In genomic region chr20:46994341-46994740, GRCh38 we compare ENCODE assay signal across 8 cellular contexts.
DNase-seq lines count a peak whose midpoint lies in the region; ATAC-seq and TF ChIP-seq lines count a peak whose summit lies in the region.

No MANE protein-coding gene starts in this region.

- H3K4me1 ChIP-seq in OCI-LY3 (ENCODE audit: low read length) (peaks cover 54% of the 10 kb centered on the region), sigmoid colon (peaks cover 0 to 8% (median 0%) of the 10 kb centered on the region in 4 donors), PC-3 (ENCODE audit: insufficient read depth, low read length) (peaks cover 13% of the 10 kb centered on the region; the same call in 1 of the 2 replicates)

- no peaks in the 10 kb centered on the region for H3K36me3 ChIP-seq in OCI-LY3 (replicated peaks; ENCODE audit: low read depth, low read length)
- H3K36me3 ChIP-seq in sigmoid colon: no peaks in the 10 kb centered on the region
- H3K36me3 ChIP-seq in PC-3 (ENCODE audit: low read depth, low read length): no peaks in the 10 kb centered on the region

- H4K20me1 ChIP-seq in OCI-LY3 (ENCODE audit: insufficient read depth, low read length) (no peaks in the 10 kb centered on the region), PC-3 (ENCODE audit: low read length) (no peaks in the 10 kb centered on the region)

- TF ChIP-seq POLR2A in sigmoid colon (IDR thresholded peaks at IDR 0.05): no peak

- peak; percentile 63 for DNase-seq in GM10248 (ENCODE audit: extremely low spot score)
- DNase-seq in left colon: peak; percentile 32 to 36
- no peak for DNase-seq in sigmoid colon
- DNase-seq in anterior cingulate cortex (lab: John Stamatoyannopoulos, UW): no peak
- DNase-seq in PC-3: no peak
- DNase-seq in NCI-H446 treated with DMSO at 0.1 percent for 48 hours (lab: John Stamatoyannopoulos, UW): no peak

- peak overlapping the region; percentile 73 for H3K27ac ChIP-seq in OCI-LY3 (ENCODE audit: low read length)
- no peak overlapping the region for H3K27ac ChIP-seq in sigmoid colon
- no peak overlapping the region for H3K27ac ChIP-seq in PC-3 (ENCODE audit: low read length)

- no peak overlapping the region for H2AFZ ChIP-seq in OCI-LY3 (ENCODE audit: low read depth, low read length)
- H2AFZ ChIP-seq in PC-3 (ENCODE audit: low read length): no peak overlapping the region

- TF ChIP-seq EP300 in sigmoid colon (IDR thresholded peaks at IDR 0.05): no peak

- H3K4me2 ChIP-seq in OCI-LY3 (ENCODE audit: low read length) (peak overlapping the region; percentile 61), PC-3 (ENCODE audit: low read length) (no peak overlapping the region)

- H3K27me3 ChIP-seq in OCI-LY3 (ENCODE audit: low read depth, low read length) (no peaks in the 10 kb centered on the region), sigmoid colon (peaks cover 0 to 10% (median 0%) of the 10 kb centered on the region in 3 donors), PC-3 (ENCODE audit: low read length) (peaks cover 28% of the 10 kb centered on the region)

- CTCF ChIA-PET in GM10248 (lab: Yijun Ruan, JAX) (no interaction called here), PC-3 (lab: Charles Lee) (no interaction called here)

- peak overlapping the region; percentile 44 for H3K4me3 ChIP-seq in OCI-LY3 (ENCODE audit: low read length)
- no peak overlapping the region for H3K4me3 ChIP-seq in sigmoid colon
- no peak overlapping the region for H3K4me3 ChIP-seq in PC-3 (ENCODE audit: low read length)

- H3K9me3 ChIP-seq in OCI-LY3 (ENCODE audit: insufficient read depth, low read length) (no peaks in the 10 kb centered on the region), sigmoid colon (no peaks in the 10 kb centered on the region), PC-3 (ENCODE audit: low read length) (no peaks in the 10 kb centered on the region)

- H3K9me2 ChIP-seq in PC-3 (replicated peaks; ENCODE audit: low read length): no peaks in the 10 kb centered on the region

- H3K79me2 ChIP-seq in OCI-LY3 (ENCODE audit: low read length) (no peaks in the 10 kb centered on the region), PC-3 (ENCODE audit: low read length) (no peaks in the 10 kb centered on the region)

- intact Hi-C loops in left colon (cut with DNase I, micrococcal nuclease): no loop called here
- intact Hi-C loops in sigmoid colon (cut with DNase I): no loop called here
- intact Hi-C loops in PC-3 (cut with micrococcal nuclease): no loop called here

- peak overlapping the region; percentile 15; the same call in 1 of the 2 replicates for H3K9ac ChIP-seq in OCI-LY3 (ENCODE audit: low read length)
- H3K9ac ChIP-seq in PC-3 (ENCODE audit: low read length): no peak overlapping the region

- POLR2A ChIA-PET in GM10248 (lab: Yijun Ruan, JAX): no interaction called here
- POLR2A ChIA-PET in PC-3 (lab: Charles Lee; ENCODE audit: unreplicated experiment): no interaction called here

- no peaks in the 10 kb centered on the region for H3F3A ChIP-seq in PC-3 (ENCODE audit: low read length, unreplicated experiment)

- ATAC-seq in GM21515 (IDR thresholded peaks at IDR 0.05; ENCODE audit: unreplicated experiment) (peak; percentile 69), left colon (peak; percentile 30), PC-3 (no peak)

- TF ChIP-seq CTCF in GM10248 (IDR thresholded peaks at IDR 0.05; ENCODE audit: control extremely low read depth, extremely low read depth, low read depth, missing control alignments) (no peak), OCI-LY3 (IDR thresholded peaks at IDR 0.05; ENCODE audit: low read depth, low read length) (no peak), sigmoid colon (IDR thresholded peaks at IDR 0.05) (no peak), PC-3 (conservative IDR thresholded peaks at IDR 0.05; ENCODE audit: low read depth, low read length) (no peak)

- no TSS peak for BruUV-seq in PC-3 (replicated peaks; lab: Mats Ljungman, UMichigan)

- whole genome bisulfite sequencing in sigmoid colon, 2 donors: 27 to 46% methylated on average over 5 of the region's 5 CpGs

Comparison
In these comparisons a context has a peak if more than half of its experiments do, and no peak if none do; other contexts are left out.
1. DNase-seq: peak in GM10248 (single experiment) and left colon (2 of 2); none in sigmoid colon (single experiment), anterior cingulate cortex (0 of 58), PC-3 (single experiment) and NCI-H446 treated with DMSO at 0.1 percent for 48 hours (single experiment).